ENCODE assay signal across 9 cellular contexts in genomic region chrX:3143043-3143799, GRCh38.
A peak's percentile ranks its signal among the peaks of the same experiment; 100 is the strongest.
DNase-seq lines count a peak whose midpoint lies in the region; ATAC-seq and FAIRE-seq lines count a peak whose summit lies in the region.
"Had no signal": no experiment of that assay in that cellular context is flagged by ENCODE, and none has a peak within 500 bp of the region (broad histone marks: within the 10 kb centered on the region; RNA-seq: fewer than 3 reads in every experiment).

No MANE protein-coding gene starts in this region.

- no peaks in the 10 kb centered on the region for H3K36me3 Mint-ChIP-seq in effector memory CD8-positive, alpha-beta T cell (ENCODE audit: insufficient read depth)

- peaks cover 14 to 23% of the 10 kb centered on the region in 2 donors for H3K4me1 Mint-ChIP-seq in effector memory CD8-positive, alpha-beta T cell (ENCODE audit: low read depth in 2 of 2)

- no peak for FAIRE-seq in urothelium cell line (lab: Jason Lieb, UNC)

- DNase-seq in CMK (ENCODE audit: low read depth) = peak; percentile 66
- peak; percentile 1 for DNase-seq in NCI-H69 (lab: John Stamatoyannopoulos, UW)
- no peak for DNase-seq in effector memory CD8-positive, alpha-beta T cell
- DNase-seq in NCI-H748 treated with DMSO at 0.1 percent for 48 hours (lab: John Stamatoyannopoulos, UW) = no peak
- no peak for DNase-seq in urothelium cell line (ENCODE audit: low spot score)
- DNase-seq: adrenal gland had no signal

- H3K9me3 Mint-ChIP-seq in effector memory CD8-positive, alpha-beta T cell = peaks cover 22 to 33% of the 10 kb centered on the region in 2 donors

- peak overlapping the region; percentile 63 to 85 for H3K27ac Mint-ChIP-seq in effector memory CD8-positive, alpha-beta T cell

- no peaks in the 10 kb centered on the region for H3K27me3 Mint-ChIP-seq in effector memory CD8-positive, alpha-beta T cell

- H3K4me3 Mint-ChIP-seq in effector memory CD8-positive, alpha-beta T cell = peak overlapping the region; percentile 75 to 76

- ATAC-seq in GM19467 (IDR thresholded peaks at IDR 0.05; ENCODE audit: unreplicated experiment) (peak; percentile 60), HG03460 (IDR thresholded peaks at IDR 0.05; ENCODE audit: unreplicated experiment) (no peak), HG02798 (IDR thresholded peaks at IDR 0.05; ENCODE audit: poor library complexity, unreplicated experiment) (no peak)
- ATAC-seq in effector memory CD8-positive, alpha-beta T cell (replicated peaks) = no peak

Comparison
In these comparisons a context has a peak if more than half of its experiments do, and no peak if none do; other contexts are left out.
1. DNase-seq: peak in CMK (single experiment) and NCI-H69 (single experiment); none in effector memory CD8-positive, alpha-beta T cell (0 of 3), NCI-H748 treated with DMSO at 0.1 percent for 48 hours (single experiment) and urothelium cell line (single experiment).